In genomic region chr6:99602519-99603420, GRCh38 we compare ENCODE assay signal across 9 cellular contexts. TPM values are rescaled to one million over a fixed set of nuclear protein-coding genes. Genes with fewer than 3 reads are reported as not detected.
DNase-seq lines count a peak whose midpoint lies in the region; ATAC-seq and TF ChIP-seq lines count a peak whose summit lies in the region.
"Had no signal": no experiment of that assay in that cellular context is flagged by ENCODE, and none has a peak within 500 bp of the region (broad histone marks: within the 10 kb centered on the region; RNA-seq: fewer than 3 reads in every experiment).

No MANE protein-coding gene starts in this region.

- H3K27ac Mint-ChIP-seq in endodermal cell: no peak overlapping the region

- DNase-seq in endodermal cell: peak; percentile 79
- DNase-seq in skeletal muscle cell (ENCODE audit: low read depth): no peak
- DNase-seq in DMS114 treated with DMSO at 0.1 percent for 48 hours (lab: John Stamatoyannopoulos, UW; ENCODE audit: unreplicated experiment): no peak
- no peak for DNase-seq in GF-D8 (lab: John Stamatoyannopoulos, UW)

- H3K4me3 Mint-ChIP-seq in endodermal cell: peak overlapping the region; percentile 37

- no peaks in the 10 kb centered on the region for H3K36me3 ChIP-seq in endodermal cell (ENCODE audit: control insufficient read depth, insufficient read depth, low read length)

- H3K9ac ChIP-seq in endodermal cell (ENCODE audit: extremely low read depth, low read length, poor library complexity, severe bottlenecking): no peak overlapping the region

- no peaks in the 10 kb centered on the region for H3K9me3 Mint-ChIP-seq in endodermal cell

- 2 to 7% methylated on average over 28 to 54 of the region's 54 CpGs for WGBS in endodermal cell (ENCODE audit: insufficient coverage in 1 of 2, insufficient read length in 1 of 2), 2 experiments

- H3K36me3 Mint-ChIP-seq in endodermal cell (ENCODE audit: low read depth): no peaks in the 10 kb centered on the region

- ATAC-seq in GM18907 (IDR thresholded peaks at IDR 0.05; ENCODE audit: unreplicated experiment) (peak; percentile 7), HG03439 (IDR thresholded peaks at IDR 0.05; ENCODE audit: unreplicated experiment) (peak; percentile 30), GM18858 (IDR thresholded peaks at IDR 0.05; ENCODE audit: unreplicated experiment) (no peak)

- peaks cover 99% of the 10 kb centered on the region for H3K27me3 Mint-ChIP-seq in endodermal cell (ENCODE audit: insufficient read depth)

- H3K4me1 ChIP-seq in endodermal cell (ENCODE audit: control insufficient read depth, insufficient read depth, low read length): peaks cover 16% of the 10 kb centered on the region

- peaks cover 16% of the 10 kb centered on the region for H3K4me1 Mint-ChIP-seq in endodermal cell

- peak overlapping the region; percentile 36 for H3K27ac ChIP-seq in endodermal cell (ENCODE audit: low read depth, low read length)

- H3K27me3 ChIP-seq in endodermal cell (ENCODE audit: control insufficient read depth, insufficient read depth, low read length, poor library complexity, severe bottlenecking): peaks cover 100% of the 10 kb centered on the region

- H3K4me3 ChIP-seq in endodermal cell (ENCODE audit: low read length) (peak overlapping the region; percentile 72), skeletal muscle cell (ENCODE audit: low read depth, low read length) (peak overlapping the region; percentile 6)

- H3K9me3 ChIP-seq in endodermal cell (ENCODE audit: control insufficient read depth, low read length): no peaks in the 10 kb centered on the region

- no peak for TF ChIP-seq CTCF in endodermal cell (conservative IDR thresholded peaks at IDR 0.05)

RNA-seq across cellular contexts. Expression of gene PRDM13, which starts 3.9 kb away (rescaled TPM):
- total RNA-seq in endodermal cell: under 1 TPM in 1 of 2 donors, not detected in 1; 0.09 TPM
- polyA plus RNA-seq in endodermal cell (2013, experiment 1 of 2): 3.6 TPM
- 2.4 TPM for polyA plus RNA-seq in endodermal cell (2013, experiment 2 of 2)
- total RNA-seq: dermis microvascular lymphatic vessel endothelial cell, RPMI7951 had no signal

RNA-seq across cellular contexts. Expression of gene CCNC, which starts 34.3 kb away (rescaled TPM):
- total RNA-seq in endodermal cell: 10 to 100 TPM; 96.4 to 99.2 TPM
- 52.8 TPM for polyA plus RNA-seq in endodermal cell (2013, experiment 1 of 2)
- polyA plus RNA-seq in endodermal cell (2013, experiment 2 of 2): 56.4 TPM
